1 cellular context compared by ENCODE assay signal in the genomic region with DNA sequence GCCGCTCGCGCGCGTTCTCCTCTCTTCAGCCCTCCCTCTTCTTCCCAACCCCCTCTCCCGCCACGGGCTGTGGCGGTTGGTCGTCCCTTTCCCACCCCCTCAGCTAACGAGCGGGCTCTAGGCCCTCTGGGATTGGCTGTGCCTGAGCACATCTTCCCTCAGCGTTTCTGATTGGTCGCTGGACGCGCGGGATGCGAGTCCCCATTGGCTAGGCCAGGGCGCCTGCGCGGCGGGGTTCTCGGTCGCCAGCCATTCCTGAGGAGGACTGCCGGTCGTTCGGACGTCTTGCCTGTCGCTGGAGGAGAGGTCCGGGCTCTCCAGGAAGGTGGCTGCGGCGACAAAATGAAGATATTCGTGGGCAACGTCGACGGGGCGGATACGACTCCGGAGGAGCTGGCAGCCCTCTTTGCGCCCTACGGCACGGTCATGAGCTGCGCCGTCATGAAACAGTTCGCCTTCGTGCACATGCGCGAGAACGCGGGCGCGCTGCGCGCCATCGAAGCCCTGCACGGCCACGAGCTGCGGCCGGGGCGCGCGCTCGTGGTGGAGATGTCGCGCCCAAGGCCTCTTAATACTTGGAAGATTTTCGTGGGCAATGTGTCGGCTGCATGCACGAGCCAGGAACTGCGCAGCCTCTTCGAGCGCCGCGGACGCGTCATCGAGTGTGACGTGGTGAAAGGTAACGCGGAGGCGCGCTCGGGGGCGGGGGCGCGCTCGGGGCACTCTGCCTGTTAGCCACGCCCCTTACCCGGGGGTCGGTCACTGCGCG.
TF ChIP-seq lines count a peak whose summit lies in the region.

A gene with protein sequence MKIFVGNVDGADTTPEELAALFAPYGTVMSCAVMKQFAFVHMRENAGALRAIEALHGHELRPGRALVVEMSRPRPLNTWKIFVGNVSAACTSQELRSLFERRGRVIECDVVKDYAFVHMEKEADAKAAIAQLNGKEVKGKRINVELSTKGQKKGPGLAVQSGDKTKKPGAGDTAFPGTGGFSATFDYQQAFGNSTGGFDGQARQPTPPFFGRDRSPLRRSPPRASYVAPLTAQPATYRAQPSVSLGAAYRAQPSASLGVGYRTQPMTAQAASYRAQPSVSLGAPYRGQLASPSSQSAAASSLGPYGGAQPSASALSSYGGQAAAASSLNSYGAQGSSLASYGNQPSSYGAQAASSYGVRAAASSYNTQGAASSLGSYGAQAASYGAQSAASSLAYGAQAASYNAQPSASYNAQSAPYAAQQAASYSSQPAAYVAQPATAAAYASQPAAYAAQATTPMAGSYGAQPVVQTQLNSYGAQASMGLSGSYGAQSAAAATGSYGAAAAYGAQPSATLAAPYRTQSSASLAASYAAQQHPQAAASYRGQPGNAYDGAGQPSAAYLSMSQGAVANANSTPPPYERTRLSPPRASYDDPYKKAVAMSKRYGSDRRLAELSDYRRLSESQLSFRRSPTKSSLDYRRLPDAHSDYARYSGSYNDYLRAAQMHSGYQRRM (plus strand): TSS at position 252 of the 769 bp plus-strand sequence. CDS start 91 bp downstream, at position 343.

TF ChIP-seq in IMR-90, 13 proteins besides CTCF, POLR2A, EP300 and RAD21 (continued from another document):
- TF ChIP-seq RCOR1 (IDR thresholded peaks at IDR 0.05; ENCODE audit: insufficient replicate concordance, low read length) (no peak), BHLHE40 (IDR thresholded peaks at IDR 0.05; ENCODE audit: low read depth, low read length) (peak; percentile 60; the same call in 1 of the 2 replicates), MAZ (IDR thresholded peaks at IDR 0.05; ENCODE audit: borderline replicate concordance, low read depth, low read length) (peak; percentile 91), FOS (IDR thresholded peaks at IDR 0.05; ENCODE audit: low read depth, low read length) (peak; percentile 40; the same call in 1 of the 2 replicates), CEBPB (IDR thresholded peaks at IDR 0.05; ENCODE audit: low read depth, low read length) (no peak), MAFK (IDR thresholded peaks at IDR 0.05; ENCODE audit: low read depth, low read length) (no peak)
